Comparison of ENCODE assay signal across 19 cellular contexts in genomic region chr4:7782783-7783182, GRCh38.
DNase-seq lines count a peak whose midpoint lies in the region; ATAC-seq and TF ChIP-seq lines count a peak whose summit lies in the region.
"Had no signal": no experiment of that assay in that cellular context is flagged by ENCODE, and none has a peak within 500 bp of the region (broad histone marks: within the 10 kb centered on the region; RNA-seq: fewer than 3 reads in every experiment).

No MANE protein-coding gene starts in this region.

- no peak for TF ChIP-seq CTCF in AG10803 (conservative IDR thresholded peaks at IDR 0.05; ENCODE audit: low read length)
- TF ChIP-seq CTCF in fibroblast of mammary gland (conservative IDR thresholded peaks at IDR 0.05; ENCODE audit: control insufficient read depth, insufficient read depth, low read depth, low read length): no peak
- TF ChIP-seq CTCF in left lung (IDR thresholded peaks at IDR 0.05): no peak

- intact Hi-C loops in left lung (cut with DNase I): no loop called here

- no peaks in the 10 kb centered on the region for H3K9me3 ChIP-seq in CD4-positive, CD25-positive, alpha-beta regulatory T cell (ENCODE audit: control insufficient read depth in 2 of 2, low read length in 2 of 2)
- H3K9me3 ChIP-seq in T-helper 17 cell (ENCODE audit: control insufficient read depth, low read length, poor library complexity, severe bottlenecking) (no peaks in the 10 kb centered on the region), left lung (no peaks in the 10 kb centered on the region)
- H3K9me3 ChIP-seq: BE2C, prostate gland, spleen had no signal

- H3K27ac ChIP-seq in CD4-positive, CD25-positive, alpha-beta regulatory T cell (ENCODE audit: insufficient read depth, low read length, poor library complexity, severe bottlenecking): no peak overlapping the region
- no peak overlapping the region for H3K27ac ChIP-seq in left lung
- H3K27ac ChIP-seq: prostate gland had no signal

- H3K4me3 ChIP-seq in AG10803 (ENCODE audit: low read length): no peak overlapping the region
- H3K4me3 ChIP-seq in CD4-positive, CD25-positive, alpha-beta regulatory T cell (ENCODE audit: low read depth, low read length): no peak overlapping the region
- H3K4me3 ChIP-seq in fibroblast of mammary gland (ENCODE audit: control insufficient read depth, low read depth, low read length): no peak overlapping the region
- no peak overlapping the region for H3K4me3 ChIP-seq in left lung
- H3K4me3 ChIP-seq: prostate gland, spleen had no signal

- H3K27me3 ChIP-seq in CD4-positive, CD25-positive, alpha-beta regulatory T cell (ENCODE audit: control insufficient read depth, insufficient read depth, low read length): no peaks in the 10 kb centered on the region
- no peaks in the 10 kb centered on the region for H3K27me3 ChIP-seq in left lung
- H3K27me3 ChIP-seq: BE2C, spleen had no signal

- no peak for ATAC-seq in CD4-positive, CD25-positive, alpha-beta regulatory T cell (ENCODE audit: low read depth in 2 of 2)
- ATAC-seq in T-helper 17 cell (no peak), left lung (no peak)

- H3K4me1 ChIP-seq in CD4-positive, CD25-positive, alpha-beta regulatory T cell (ENCODE audit: control insufficient read depth, insufficient read depth, low read length, poor library complexity, severe bottlenecking): peaks cover 17% of the 10 kb centered on the region
- H3K4me1 ChIP-seq in left lung: peaks cover 6 to 17% of the 10 kb centered on the region in 2 donors
- H3K4me1 ChIP-seq: prostate gland had no signal

- H3K27ac Mint-ChIP-seq in CD4-positive, CD25-positive, alpha-beta regulatory T cell: peak overlapping the region; percentile 49 to 82 (median 70)
- H3K27ac Mint-ChIP-seq in T-helper 17 cell: peak overlapping the region; percentile 79
- H3K27ac Mint-ChIP-seq: type B pancreatic cell had no signal

- H3K4me3 Mint-ChIP-seq in CD4-positive, CD25-positive, alpha-beta regulatory T cell: peak overlapping the region in 2 of 4 donors; percentile 10 to 65
- H3K4me3 Mint-ChIP-seq in T-helper 17 cell: peak overlapping the region; percentile 47
- H3K4me3 Mint-ChIP-seq: nephron progenitor cell, type B pancreatic cell had no signal

- H3K36me3 Mint-ChIP-seq in CD4-positive, CD25-positive, alpha-beta regulatory T cell: peaks cover 9% of the 10 kb centered on the region
- peaks cover 2% of the 10 kb centered on the region for H3K36me3 Mint-ChIP-seq in T-helper 17 cell (ENCODE audit: low read depth)

- peaks cover 9 to 66% (median 40%) of the 10 kb centered on the region in 4 donors for H3K4me1 Mint-ChIP-seq in CD4-positive, CD25-positive, alpha-beta regulatory T cell
- peaks cover 44% of the 10 kb centered on the region for H3K4me1 Mint-ChIP-seq in T-helper 17 cell

- no peaks in the 10 kb centered on the region for H3K9me3 Mint-ChIP-seq in CD4-positive, CD25-positive, alpha-beta regulatory T cell
- H3K9me3 Mint-ChIP-seq: type B pancreatic cell had no signal

- no peaks in the 10 kb centered on the region for H3K36me3 ChIP-seq in CD4-positive, CD25-positive, alpha-beta regulatory T cell (ENCODE audit: control insufficient read depth, insufficient read depth, low read length)
- peaks cover 0 to 14% of the 10 kb centered on the region in 2 donors for H3K36me3 ChIP-seq in left lung
- H3K36me3 ChIP-seq: prostate gland had no signal

- H3K27me3 Mint-ChIP-seq in CD4-positive, CD25-positive, alpha-beta regulatory T cell: no peaks in the 10 kb centered on the region
- no peaks in the 10 kb centered on the region for H3K27me3 Mint-ChIP-seq in T-helper 17 cell
- H3K27me3 Mint-ChIP-seq: type B pancreatic cell had no signal

- peak; percentile 50 for DNase-seq in AG10803 (ENCODE audit: low read depth)
- peak in 1 of 3 donors; percentile 16 for DNase-seq in CD4-positive, CD25-positive, alpha-beta regulatory T cell
- no peak for DNase-seq in T-helper 17 cell
- peak; percentile 59 for DNase-seq in fibroblast of mammary gland (ENCODE audit: low read depth)
- DNase-seq in amniotic stem cell (lab: John Stamatoyannopoulos, UW): no peak
- no peak for DNase-seq in activated CD8-positive, alpha-beta memory T cell treated with anti-CD3 and anti-CD28 coated beads for 24 hours
- DNase-seq in left lung: no peak
- DNase-seq in DMS153 treated with DMSO at 0.1 percent for 48 hours (lab: John Stamatoyannopoulos, UW; ENCODE audit: unreplicated experiment): no peak
- DNase-seq: activated CD4-positive, alpha-beta T cell treated with anti-CD3 and anti-CD28 coated beads, Interleukin-2, amount 50 U/mL, for 4 hours; anterior cingulate cortex; BE2C; cortex of kidney; erythroblast; NCI-H1417 treated with DMSO at 0.1 percent for 48 hours; NCI-H2171; nephron progenitor cell had no signal

Comparison
In these comparisons a context has a peak if more than half of its experiments do, and no peak if none do; other contexts are left out.
1. DNase-seq: peak in AG10803 (single experiment) and fibroblast of mammary gland (single experiment); none in T-helper 17 cell (0 of 3), amniotic stem cell (single experiment), activated CD8-positive, alpha-beta memory T cell treated with anti-CD3 and anti-CD28 coated beads for 24 hours (single experiment), left lung (0 of 2) and DMS153 treated with DMSO at 0.1 percent for 48 hours (single experiment).